31 cellular contexts compared by ENCODE assay signal in genomic region chr2:170504820-170505145, GRCh38.
DNase-seq lines count a peak whose midpoint lies in the region; ATAC-seq and TF ChIP-seq lines count a peak whose summit lies in the region.
"Had no signal": no experiment of that assay in that cellular context is flagged by ENCODE, and none has a peak within 500 bp of the region (broad histone marks: within the 10 kb centered on the region; RNA-seq: fewer than 3 reads in every experiment).

No MANE protein-coding gene starts in this region.

- H3K4me3 Mint-ChIP-seq in endodermal cell (peak overlapping the region; percentile 17), nephron (no peak overlapping the region), T-helper 17 cell (no peak overlapping the region)
- H3K4me3 Mint-ChIP-seq: CD8-positive, alpha-beta memory T cell; natural killer cell had no signal

- H2AFZ ChIP-seq in IMR-90 (replicated peaks; ENCODE audit: low read length, poor library complexity) = no peak overlapping the region
- H2AFZ ChIP-seq: PC-9 had no signal

- H3K27ac Mint-ChIP-seq in endodermal cell (peak overlapping the region; percentile 80), nephron (peak overlapping the region in 2 of 3 experiments; percentile 16 to 27), T-helper 17 cell (no peak overlapping the region)
- H3K27ac Mint-ChIP-seq: natural killer cell had no signal

- WGBS in IMR-90 (ENCODE audit: extremely low coverage in 2 of 2, insufficient read length in 1 of 2), 2 experiments = no CpG with 5 or more reads among the region's 3 CpGs
- WGBS in endodermal cell (ENCODE audit: insufficient coverage in 1 of 2, insufficient read length in 1 of 2), 2 experiments = 20 to 32% methylated on average over 1 to 3 of the region's 3 CpGs

- H3K4me1 Mint-ChIP-seq in endodermal cell (peaks cover 70% of the 10 kb centered on the region), nephron (peaks cover 74% of the 10 kb centered on the region), T-helper 17 cell (peaks cover 19% of the 10 kb centered on the region)

- dilution Hi-C loops in IMR-90 (cut with HindIII; ENCODE audit: low sequenced_read_pairs, unreplicated experiment) = no loop called here

- H3K18ac ChIP-seq in IMR-90 (ENCODE audit: low read depth, low read length) = no peak overlapping the region

- ATAC-seq in IMR-90 (ENCODE audit: low read depth) (no peak), T-helper 17 cell (no peak), GM19395 (IDR thresholded peaks at IDR 0.05; ENCODE audit: unreplicated experiment) (no peak)
- ATAC-seq: esophagus mucosa, foreskin keratinocyte, left lung, natural killer cell, pancreas had no signal

- POLR2A ChIA-PET in IMR-90 (lab: Charles Lee; ENCODE audit: unreplicated experiment) = no interaction called here

- no peak overlapping the region for H2BK15ac ChIP-seq in IMR-90 (ENCODE audit: low read depth, low read length)

- intact Hi-C loops in IMR-90 (cut with micrococcal nuclease) = no loop called here

- no peaks in the 10 kb centered on the region for H3K36me3 Mint-ChIP-seq in endodermal cell (ENCODE audit: low read depth)
- no peaks in the 10 kb centered on the region for H3K36me3 Mint-ChIP-seq in nephron (ENCODE audit: low read depth)
- H3K36me3 Mint-ChIP-seq in T-helper 17 cell (ENCODE audit: low read depth) = peaks cover 3% of the 10 kb centered on the region
- H3K36me3 Mint-ChIP-seq: CD8-positive, alpha-beta memory T cell; natural killer cell had no signal

- peak overlapping the region; percentile 23 for H2AK9ac ChIP-seq in IMR-90 (replicated peaks; ENCODE audit: low read depth, low read length, poor library complexity)

- no peak overlapping the region for H3K9ac ChIP-seq in IMR-90 (ENCODE audit: low read depth, low read length)
- H3K9ac ChIP-seq in endodermal cell (ENCODE audit: extremely low read depth, low read length, poor library complexity, severe bottlenecking) = no peak overlapping the region

- TF ChIP-seq CTCF in IMR-90 (conservative IDR thresholded peaks at IDR 0.05; ENCODE audit: low read depth, low read length) (no peak), endodermal cell (conservative IDR thresholded peaks at IDR 0.05) (no peak), nephron (IDR thresholded peaks at IDR 0.05; ENCODE audit: unreplicated experiment in 3 of 3) (no peak)

- in situ Hi-C loops in IMR-90 (cut with MboI; ENCODE audit: low sequenced_read_pairs) = no loop called here

- H2AK5ac ChIP-seq in IMR-90 (ENCODE audit: low read depth, low read length) = no peak overlapping the region

- H2BK120ac ChIP-seq in IMR-90 (ENCODE audit: low read depth, low read length) = no peak overlapping the region

- CTCF ChIA-PET in IMR-90 (lab: Yijun Ruan, JAX) = no interaction called here

- no peak overlapping the region for H3K14ac ChIP-seq in IMR-90 (replicated peaks; ENCODE audit: low read depth, low read length)

- H4K91ac ChIP-seq in IMR-90 (ENCODE audit: insufficient read depth, low read depth, low read length) = no peak overlapping the region

- H3K9me3 ChIP-seq in IMR-90 (ENCODE audit: control insufficient read depth, insufficient read depth, low read length) (no peaks in the 10 kb centered on the region), endodermal cell (ENCODE audit: control insufficient read depth, low read length) (no peaks in the 10 kb centered on the region), T-helper 17 cell (ENCODE audit: control insufficient read depth, low read length, poor library complexity, severe bottlenecking) (no peaks in the 10 kb centered on the region)
- H3K9me3 ChIP-seq: BE2C, left lung, pancreas, tibial nerve had no signal

- H3K27me3 Mint-ChIP-seq in endodermal cell (ENCODE audit: insufficient read depth) (no peaks in the 10 kb centered on the region), nephron (ENCODE audit: low read depth) (peaks cover 26% of the 10 kb centered on the region), T-helper 17 cell (peaks cover 45% of the 10 kb centered on the region)

- H3K36me3 ChIP-seq in IMR-90 (ENCODE audit: control insufficient read depth, insufficient read depth, low read length) = no peaks in the 10 kb centered on the region
- H3K36me3 ChIP-seq in endodermal cell (ENCODE audit: control insufficient read depth, insufficient read depth, low read length) = no peaks in the 10 kb centered on the region
- H3K36me3 ChIP-seq: BE2C, brain microvascular endothelial cell, left lung, pancreas, tibial nerve had no signal

- TF ChIP-seq POLR2A in IMR-90 (IDR thresholded peaks at IDR 0.05; ENCODE audit: low read depth, low read length) = no peak

- no peak overlapping the region for H3K4ac ChIP-seq in IMR-90 (ENCODE audit: low read depth, low read length)

- no peaks in the 10 kb centered on the region for H3K9me3 Mint-ChIP-seq in endodermal cell
- H3K9me3 Mint-ChIP-seq in nephron = no peaks in the 10 kb centered on the region
- H3K9me3 Mint-ChIP-seq: CD8-positive, alpha-beta memory T cell; natural killer cell had no signal

- no peaks in the 10 kb centered on the region for H3K9me1 ChIP-seq in IMR-90 (ENCODE audit: insufficient read depth, low read length)

- no TSS peak for BruUV-seq in IMR-90 (replicated peaks; lab: Mats Ljungman, UMichigan)

- no peak overlapping the region for H3K23ac ChIP-seq in IMR-90 (ENCODE audit: low read depth, low read length)

- H4K5ac ChIP-seq in IMR-90 (ENCODE audit: low read depth, low read length) = no peak overlapping the region

- H3K4me1 ChIP-seq in IMR-90 (ENCODE audit: control insufficient read depth, insufficient read depth, low read length) (no peaks in the 10 kb centered on the region), endodermal cell (ENCODE audit: control insufficient read depth, insufficient read depth, low read length) (peaks cover 10% of the 10 kb centered on the region)
- H3K4me1 ChIP-seq: BE2C, foreskin keratinocyte, pancreas had no signal

- H3K27ac ChIP-seq in IMR-90 (ENCODE audit: insufficient read depth, low read length) (no peak overlapping the region), endodermal cell (ENCODE audit: low read depth, low read length) (peak overlapping the region; percentile 26)
- H3K27ac ChIP-seq: brain microvascular endothelial cell, foreskin keratinocyte, PC-9 had no signal

- no peak overlapping the region for H4K8ac ChIP-seq in IMR-90 (ENCODE audit: low read depth in 2 of 2, low read length in 2 of 2)

- no peak overlapping the region for H2BK20ac ChIP-seq in IMR-90 (ENCODE audit: low read depth, low read length)

- DNase-seq in ELF-1 (ENCODE audit: low read depth, low spot score) (peak; percentile 85), IMR-90 (no peak), endodermal cell (no peak), HT-29 (ENCODE audit: low spot score) (no peak), NCI-H2029 treated with DMSO at 0.1 percent for 48 hours (lab: John Stamatoyannopoulos, UW) (no peak), T-helper 17 cell (no peak)
- DNase-seq: ACHN; activated naive CD4-positive, alpha-beta T cell treated with Interleukin-2 at 50 U/mL for 16 hours; BE2C; brain microvascular endothelial cell; CD8-positive, alpha-beta memory T cell; effector memory CD4-positive, alpha-beta T cell; foreskin keratinocyte; HCEC 1CT; hippocampal formation; left lung; midbrain; natural killer cell; NCI-H1694; NCI-H2171; NCI-H510A; NK-92 treated with Interleukin-12 subunit alpha and Interleukin-12 subunit beta, amount 100 ng/mL, for 24 hours; pancreas; PC-9; retina; SHP77; T-helper 9 cell had no signal

- H3K4me3 ChIP-seq in IMR-90 (ENCODE audit: insufficient read depth, low read depth, low read length) = no peak overlapping the region
- no peak overlapping the region for H3K4me3 ChIP-seq in endodermal cell (ENCODE audit: low read length)
- H3K4me3 ChIP-seq: left lung, pancreas, PC-9, tibial nerve had no signal

- H3K27me3 ChIP-seq in IMR-90 (ENCODE audit: control insufficient read depth, insufficient read depth, low read length) (no peaks in the 10 kb centered on the region; the same call in 1 of the 2 replicates), endodermal cell (ENCODE audit: control insufficient read depth, insufficient read depth, low read length, poor library complexity, severe bottlenecking) (no peaks in the 10 kb centered on the region)
- H3K27me3 ChIP-seq: BE2C, brain microvascular endothelial cell, foreskin keratinocyte, pancreas, tibial nerve had no signal

- H4K20me1 ChIP-seq in IMR-90 (ENCODE audit: insufficient read depth, low read length) = no peaks in the 10 kb centered on the region

- H3K56ac ChIP-seq in IMR-90 (ENCODE audit: extremely low read depth, insufficient read depth, low read length) = no peak overlapping the region

- H3K4me2 ChIP-seq in IMR-90 (ENCODE audit: low read depth, low read length) = no peak overlapping the region
- H3K4me2 ChIP-seq: PC-9 had no signal

- no peak for TF ChIP-seq RAD21 in IMR-90 (IDR thresholded peaks at IDR 0.05; ENCODE audit: low read length)

- no peaks in the 10 kb centered on the region for H3K79me1 ChIP-seq in IMR-90 (ENCODE audit: low read depth in 1 of 2, low read length in 2 of 2)

- H2BK5ac ChIP-seq in IMR-90 (ENCODE audit: low read depth, low read length, poor library complexity, severe bottlenecking) = no peak overlapping the region

TF ChIP-seq in IMR-90, 13 proteins besides CTCF, POLR2A, EP300 and RAD21:
- TF ChIP-seq CEBPB (IDR thresholded peaks at IDR 0.05; ENCODE audit: low read depth, low read length) (no peak), FOS (IDR thresholded peaks at IDR 0.05; ENCODE audit: low read depth, low read length) (no peak), ELK1 (IDR thresholded peaks at IDR 0.05; ENCODE audit: borderline replicate concordance, low read depth, low read length) (no peak), RFX5 (IDR thresholded peaks at IDR 0.05; ENCODE audit: low read depth, low read length) (no peak), USF2 (IDR thresholded peaks at IDR 0.05; ENCODE audit: low read depth, low read length) (no peak)
